ENCODE assay signal across 25 cellular contexts in genomic region chr13:97492257-97492656, GRCh38. TPM values are rescaled to one million over a fixed set of nuclear protein-coding genes. Genes with fewer than 3 reads are reported as not detected.
DNase-seq lines count a peak whose midpoint lies in the region; ATAC-seq and TF ChIP-seq lines count a peak whose summit lies in the region.
"Had no signal": no experiment of that assay in that cellular context is flagged by ENCODE, and none has a peak within 500 bp of the region (broad histone marks: within the 10 kb centered on the region; RNA-seq: fewer than 3 reads in every experiment).

No MANE protein-coding gene starts in this region.

- H3K4me1 Mint-ChIP-seq in activated CD8-positive, alpha-beta T cell treated with anti-CD3 and anti-CD28 coated beads, Interleukin-2, amount 10 ng/mL, durations not matched to agents 7 days and 5 days (ENCODE audit: low read depth) = peaks cover 16% of the 10 kb centered on the region
- H3K4me1 Mint-ChIP-seq in activated CD8-positive, alpha-beta T cell treated with anti-CD3 and anti-CD28 coated beads for 36 hours (ENCODE audit: low read depth) = no peaks in the 10 kb centered on the region
- H3K4me1 Mint-ChIP-seq in WTC11 = peaks cover 6% of the 10 kb centered on the region
- H3K4me1 Mint-ChIP-seq in activated CD4-positive, alpha-beta memory T cell treated with anti-CD3 and anti-CD28 coated beads, Interleukin-2, amount 10 ng/mL, durations not matched to agents 7 days and 5 days = peaks cover 13% of the 10 kb centered on the region
- H3K4me1 Mint-ChIP-seq: B cell, naive B cell had no signal

- no peak overlapping the region for H3K4me3 Mint-ChIP-seq in activated CD8-positive, alpha-beta T cell treated with anti-CD3 and anti-CD28 coated beads, Interleukin-2, amount 10 ng/mL, durations not matched to agents 7 days and 5 days
- H3K4me3 Mint-ChIP-seq in activated CD8-positive, alpha-beta T cell treated with anti-CD3 and anti-CD28 coated beads for 36 hours = no peak overlapping the region
- no peak overlapping the region for H3K4me3 Mint-ChIP-seq in WTC11
- no peak overlapping the region for H3K4me3 Mint-ChIP-seq in activated CD4-positive, alpha-beta memory T cell treated with anti-CD3 and anti-CD28 coated beads, Interleukin-2, amount 10 ng/mL, durations not matched to agents 7 days and 5 days
- H3K4me3 Mint-ChIP-seq: B cell, naive B cell had no signal

- CTCF ChIA-PET in activated CD8-positive, alpha-beta T cell treated with anti-CD3 and anti-CD28 coated beads, Interleukin-2, amount 10 ng/mL, durations not matched to agents 7 days and 5 days (lab: Charles Lee) = no interaction called here
- CTCF ChIA-PET in activated CD8-positive, alpha-beta T cell treated with anti-CD3 and anti-CD28 coated beads for 36 hours (lab: Charles Lee) = no interaction called here
- CTCF ChIA-PET in WTC11 (lab: Charles Lee) = no interaction called here
- CTCF ChIA-PET in activated CD4-positive, alpha-beta memory T cell treated with anti-CD3 and anti-CD28 coated beads, Interleukin-2, amount 10 ng/mL, durations not matched to agents 7 days and 5 days (lab: Charles Lee) = interaction anchor here (1.5 kb wide), 1 partner anchor 59 kb away, joined by 3 read pairs; no protein-coding TSS in a partner anchor

- peak; percentile 51 for ATAC-seq in activated CD8-positive, alpha-beta T cell treated with anti-CD3 and anti-CD28 coated beads, Interleukin-2, amount 10 ng/mL, durations not matched to agents 7 days and 5 days
- ATAC-seq in activated CD8-positive, alpha-beta T cell treated with anti-CD3 and anti-CD28 coated beads for 36 hours = no peak
- ATAC-seq in HG02981 (IDR thresholded peaks at IDR 0.05; ENCODE audit: unreplicated experiment) (peak; percentile 57), esophagus mucosa (peak; percentile 87), WTC11 (no peak)
- ATAC-seq: body of pancreas, psoas muscle, upper lobe of right lung had no signal

- H3K9me3 Mint-ChIP-seq in activated CD8-positive, alpha-beta T cell treated with anti-CD3 and anti-CD28 coated beads, Interleukin-2, amount 10 ng/mL, durations not matched to agents 7 days and 5 days (ENCODE audit: insufficient read depth) = peaks cover 18% of the 10 kb centered on the region
- peaks cover 5% of the 10 kb centered on the region for H3K9me3 Mint-ChIP-seq in activated CD8-positive, alpha-beta T cell treated with anti-CD3 and anti-CD28 coated beads for 36 hours
- H3K9me3 Mint-ChIP-seq in WTC11 = peaks cover 21% of the 10 kb centered on the region
- peaks cover 5% of the 10 kb centered on the region for H3K9me3 Mint-ChIP-seq in activated CD4-positive, alpha-beta memory T cell treated with anti-CD3 and anti-CD28 coated beads, Interleukin-2, amount 10 ng/mL, durations not matched to agents 7 days and 5 days

- POLR2A ChIA-PET in activated CD8-positive, alpha-beta T cell treated with anti-CD3 and anti-CD28 coated beads, Interleukin-2, amount 10 ng/mL, durations not matched to agents 7 days and 5 days (lab: Charles Lee) = no interaction called here
- POLR2A ChIA-PET in activated CD8-positive, alpha-beta T cell treated with anti-CD3 and anti-CD28 coated beads for 36 hours (lab: Charles Lee) = interaction anchor here (0.7 kb wide), 1 partner anchor 33 kb away, joined by 3 read pairs; no protein-coding TSS in a partner anchor
- POLR2A ChIA-PET in WTC11 (lab: Charles Lee) = no interaction called here
- POLR2A ChIA-PET in activated CD4-positive, alpha-beta memory T cell treated with anti-CD3 and anti-CD28 coated beads, Interleukin-2, amount 10 ng/mL, durations not matched to agents 7 days and 5 days (lab: Charles Lee) = no interaction called here

- peaks cover 4% of the 10 kb centered on the region for H3K36me3 Mint-ChIP-seq in activated CD8-positive, alpha-beta T cell treated with anti-CD3 and anti-CD28 coated beads, Interleukin-2, amount 10 ng/mL, durations not matched to agents 7 days and 5 days (ENCODE audit: low read depth)
- H3K36me3 Mint-ChIP-seq in activated CD8-positive, alpha-beta T cell treated with anti-CD3 and anti-CD28 coated beads for 36 hours (ENCODE audit: low read depth) = no peaks in the 10 kb centered on the region
- peaks cover 13% of the 10 kb centered on the region for H3K36me3 Mint-ChIP-seq in WTC11
- no peaks in the 10 kb centered on the region for H3K36me3 Mint-ChIP-seq in activated CD4-positive, alpha-beta memory T cell treated with anti-CD3 and anti-CD28 coated beads, Interleukin-2, amount 10 ng/mL, durations not matched to agents 7 days and 5 days (ENCODE audit: low read depth)

- H3K27ac Mint-ChIP-seq in activated CD8-positive, alpha-beta T cell treated with anti-CD3 and anti-CD28 coated beads, Interleukin-2, amount 10 ng/mL, durations not matched to agents 7 days and 5 days = peak overlapping the region; percentile 57
- no peak overlapping the region for H3K27ac Mint-ChIP-seq in activated CD8-positive, alpha-beta T cell treated with anti-CD3 and anti-CD28 coated beads for 36 hours
- no peak overlapping the region for H3K27ac Mint-ChIP-seq in WTC11
- no peak overlapping the region for H3K27ac Mint-ChIP-seq in activated CD4-positive, alpha-beta memory T cell treated with anti-CD3 and anti-CD28 coated beads, Interleukin-2, amount 10 ng/mL, durations not matched to agents 7 days and 5 days
- H3K27ac Mint-ChIP-seq: B cell, naive B cell had no signal

- TF ChIP-seq CTCF in activated CD8-positive, alpha-beta T cell treated with anti-CD3 and anti-CD28 coated beads for 36 hours (IDR thresholded peaks at IDR 0.05) = no peak
- TF ChIP-seq CTCF in WTC11 (IDR thresholded peaks at IDR 0.05) = no peak

- no peak for DNase-seq in activated CD8-positive, alpha-beta T cell treated with anti-CD3 and anti-CD28 coated beads, Interleukin-2, amount 10 ng/mL, durations not matched to agents 7 days and 5 days
- DNase-seq in activated CD8-positive, alpha-beta T cell treated with anti-CD3 and anti-CD28 coated beads for 36 hours = no peak
- peak; percentile 26 for DNase-seq in NCI-H774 (lab: John Stamatoyannopoulos, UW)
- no peak for DNase-seq in WTC11 (ENCODE audit: low spot score)
- no peak for DNase-seq in activated CD4-positive, alpha-beta memory T cell treated with anti-CD3 and anti-CD28 coated beads, Interleukin-2, amount 10 ng/mL, durations not matched to agents 7 days and 5 days
- no peak for DNase-seq in C1 segment of cervical spinal cord (lab: John Stamatoyannopoulos, UW)
- DNase-seq: activated CD4-positive, alpha-beta T cell treated with anti-CD3 and anti-CD28 coated beads, Interleukin-2, amount 50 U/mL, for 48 hours; activated CD4-positive, CD25-positive, alpha-beta regulatory T cell; activated gamma-delta T cell; activated T-cell treated with anti-CD3 and anti-CD28 coated beads, Interleukin-2, amount 50 U/mL, for 1 hour; body of pancreas; DND-41; effector CD4-positive, alpha-beta T cell; foreskin melanocyte; H7; left ventricle myocardium inferior; naive B cell; NCI-H1092; NCI-H526 treated with DMSO at 0.1 percent for 48 hours; psoas muscle; Right ventricle myocardium superior; upper lobe of right lung had no signal

- H3K27me3 Mint-ChIP-seq in activated CD8-positive, alpha-beta T cell treated with anti-CD3 and anti-CD28 coated beads, Interleukin-2, amount 10 ng/mL, durations not matched to agents 7 days and 5 days (ENCODE audit: low read depth) = no peaks in the 10 kb centered on the region
- peaks cover 2% of the 10 kb centered on the region for H3K27me3 Mint-ChIP-seq in activated CD8-positive, alpha-beta T cell treated with anti-CD3 and anti-CD28 coated beads for 36 hours
- no peaks in the 10 kb centered on the region for H3K27me3 Mint-ChIP-seq in WTC11 (ENCODE audit: low read depth)
- peaks cover 2% of the 10 kb centered on the region for H3K27me3 Mint-ChIP-seq in activated CD4-positive, alpha-beta memory T cell treated with anti-CD3 and anti-CD28 coated beads, Interleukin-2, amount 10 ng/mL, durations not matched to agents 7 days and 5 days
- H3K27me3 Mint-ChIP-seq: B cell had no signal

- intact Hi-C loops in activated CD8-positive, alpha-beta T cell treated with anti-CD3 and anti-CD28 coated beads for 36 hours (cut with micrococcal nuclease) = no loop called here

TF ChIP-seq in WTC11, 78 proteins besides CTCF, POLR2A, EP300 and RAD21 (continues in another document):
- TF ChIP-seq ATF2 (CRISPR knock-in tag; IDR thresholded peaks at IDR 0.05; ENCODE audit: borderline replicate concordance, low read depth) (no peak), RORB (CRISPR knock-in tag; IDR thresholded peaks at IDR 0.05) (no peak)
- TF ChIP-seq, protein P1, sequence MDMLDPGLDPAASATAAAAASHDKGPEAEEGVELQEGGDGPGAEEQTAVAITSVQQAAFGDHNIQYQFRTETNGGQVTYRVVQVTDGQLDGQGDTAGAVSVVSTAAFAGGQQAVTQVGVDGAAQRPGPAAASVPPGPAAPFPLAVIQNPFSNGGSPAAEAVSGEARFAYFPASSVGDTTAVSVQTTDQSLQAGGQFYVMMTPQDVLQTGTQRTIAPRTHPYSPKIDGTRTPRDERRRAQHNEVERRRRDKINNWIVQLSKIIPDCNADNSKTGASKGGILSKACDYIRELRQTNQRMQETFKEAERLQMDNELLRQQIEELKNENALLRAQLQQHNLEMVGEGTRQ (CRISPR knock-in tag; IDR thresholded peaks at IDR 0.05) = no peak

RNA-seq across cellular contexts. Expression of gene RAP2A, which starts 58.3 kb away (rescaled TPM):
- 10 to 100 TPM; 29.7 to 29.8 TPM for total RNA-seq in activated CD8-positive, alpha-beta T cell treated with anti-CD3 and anti-CD28 coated beads, Interleukin-2, amount 10 ng/mL, durations not matched to agents 7 days and 5 days
- 10 to 100 TPM; 19.8 to 21.5 TPM for total RNA-seq in activated CD8-positive, alpha-beta T cell treated with anti-CD3 and anti-CD28 coated beads for 36 hours
- total RNA-seq in esophagus mucosa (43.8 TPM), WTC11 (2021) (34.8 to 39.0 TPM (median 35.1 TPM) in 3 replicates)
- 10 to 100 TPM; 37.0 to 39.2 TPM for total RNA-seq in activated CD4-positive, alpha-beta memory T cell treated with anti-CD3 and anti-CD28 coated beads, Interleukin-2, amount 10 ng/mL, durations not matched to agents 7 days and 5 days

Comparison
In these comparisons a context has a peak if more than half of its experiments do, and no peak if none do; other contexts are left out.
1. ATAC-seq: peak in activated CD8-positive, alpha-beta T cell treated with anti-CD3 and anti-CD28 coated beads, Interleukin-2, amount 10 ng/mL, durations not matched to agents 7 days and 5 days (single experiment), HG02981 (single experiment) and esophagus mucosa (single experiment); none in activated CD8-positive, alpha-beta T cell treated with anti-CD3 and anti-CD28 coated beads for 36 hours (single experiment) and WTC11 (single experiment).